In genomic region chr7:132687981-132688383, GRCh38 we compare ENCODE assay signal across 1 cellular context.
A peak's percentile ranks its signal among the peaks of the same experiment; 100 is the strongest.
TF ChIP-seq lines count a peak whose summit lies in the region.

No MANE protein-coding gene starts in this region.

TF ChIP-seq in WTC11, 78 proteins besides CTCF, POLR2A, EP300 and RAD21 (continued from another document):
- TF ChIP-seq PREB (CRISPR knock-in tag; IDR thresholded peaks at IDR 0.05; ENCODE audit: borderline replicate concordance) (no peak), MAX (CRISPR knock-in tag; IDR thresholded peaks at IDR 0.05) (no peak), ZNF263 (CRISPR knock-in tag; IDR thresholded peaks at IDR 0.05; ENCODE audit: low read depth) (no peak), ESRRA (CRISPR knock-in tag; IDR thresholded peaks at IDR 0.05; ENCODE audit: borderline replicate concordance) (no peak), E2F5 (CRISPR knock-in tag; IDR thresholded peaks at IDR 0.05) (0 out of 2 replicates have a peak, but pooled peaks have one; percentile 34), NFE2L1 (CRISPR knock-in tag; IDR thresholded peaks at IDR 0.05) (0 out of 2 replicates have a peak, but pooled peaks have one; percentile 25), FOXP1 (CRISPR knock-in tag; IDR thresholded peaks at IDR 0.05; ENCODE audit: borderline replicate concordance) (no peak), CREM (CRISPR knock-in tag; IDR thresholded peaks at IDR 0.05) (0 out of 2 replicates have a peak, but pooled peaks have one; percentile 26), USF1 (CRISPR knock-in tag; IDR thresholded peaks at IDR 0.05) (no peak)
TF ChIP-seq in WTC11: peak in this region for 7.
